Comparison of ENCODE assay signal across 26 cellular contexts in genomic region chr14:33934938-33935337, GRCh38. TPM values are rescaled to one million over a fixed set of nuclear protein-coding genes. Genes with fewer than 3 reads are reported as not detected.
A peak's percentile ranks its signal among the peaks of the same experiment; 100 is the strongest.
DNase-seq lines count a peak whose midpoint lies in the region; ATAC-seq, FAIRE-seq and TF ChIP-seq lines count a peak whose summit lies in the region.
"Had no signal": no experiment of that assay in that cellular context is flagged by ENCODE, and none has a peak within 500 bp of the region (broad histone marks: within the 10 kb centered on the region; RNA-seq: fewer than 3 reads in every experiment).

No MANE protein-coding gene starts in this region.

- H3K4me3 ChIP-seq in HepG2 (replicated peaks in 1 of 3; ENCODE audit: insufficient read depth in 1 of 3, low read depth in 2 of 3, low read length in 3 of 3) (no peak overlapping the region), right lobe of liver (no peak overlapping the region), K562 (no peak overlapping the region), neural progenitor cell (no peak overlapping the region)
- H3K4me3 ChIP-seq: A549; BLaER1 treated with 17β-estradiol and CSF1 and Interleukin-3, amounts not matched to agents 10 nM and 100 nM had no signal

- 53% methylated on average over 5 of the region's 5 CpGs for WGBS in HepG2 (ENCODE audit: low lambda C conversion rate)
- WGBS in right lobe of liver (ENCODE audit: insufficient coverage, low coverage, low lambda C conversion rate, missing lambda C conversion rate) = 86% methylated on average over 5 of the region's 5 CpGs
- 83% methylated on average over 5 of the region's 5 CpGs for WGBS in K562 (ENCODE audit: insufficient coverage, low coverage, missing lambda C conversion rate)

- no peak for TF ChIP-seq EP300 in HepG2 (IDR thresholded peaks at IDR 0.05; ENCODE audit: low read depth in 2 of 2, low read length in 2 of 2)
- TF ChIP-seq EP300 in HepG2 (CRISPR knock-in tag; IDR thresholded peaks at IDR 0.05; ENCODE audit: borderline replicate concordance) = no peak
- no peak for TF ChIP-seq EP300 in K562 (IDR thresholded peaks at IDR 0.05; ENCODE audit: low read length)

- peaks cover 92% of the 10 kb centered on the region for H3F3A ChIP-seq in neural progenitor cell (ENCODE audit: low read depth)

- H3K4me1 ChIP-seq in HepG2 (ENCODE audit: insufficient read depth, low read length) = peaks cover 39% of the 10 kb centered on the region
- H3K4me1 ChIP-seq in right lobe of liver = no peaks in the 10 kb centered on the region
- H3K4me1 ChIP-seq in K562 (replicated peaks in 1 of 2; ENCODE audit: control insufficient read depth in 2 of 2, insufficient read depth in 2 of 2, low read length in 2 of 2) = peaks cover 11 to 48% of the 10 kb centered on the region in 2 experiments; a peak in 4 of 5 replicates
- H3K4me1 ChIP-seq in neural progenitor cell = peaks cover 96% of the 10 kb centered on the region

- in situ Hi-C loops in HepG2 (cut with HindIII; ENCODE audit: extremely low pct_ligation_motif_present, low pct_unique_long_range_greater_than_20kb) (no loop called here), K562 (cut with MboI) (no loop called here)

- H3K79me2 ChIP-seq in HepG2 (ENCODE audit: insufficient read depth, low read length) (peaks cover 2% of the 10 kb centered on the region), K562 (ENCODE audit: control insufficient read depth, insufficient read depth, low read length) (peaks cover 95% of the 10 kb centered on the region), neural progenitor cell (ENCODE audit: low read depth) (peaks cover 95% of the 10 kb centered on the region)

- no peaks in the 10 kb centered on the region for H3K9me1 ChIP-seq in K562 (ENCODE audit: control insufficient read depth, insufficient read depth, low read length)

- H3K4me1 Mint-ChIP-seq in neural progenitor cell = peaks cover 73% of the 10 kb centered on the region
- H3K4me1 Mint-ChIP-seq: CD14-positive monocyte; CD8-positive, alpha-beta memory T cell had no signal

- H3K27me3 ChIP-seq in HepG2 (ENCODE audit: control insufficient read depth in 1 of 2, insufficient read depth in 2 of 2, low read length in 2 of 2) = no peaks in the 10 kb centered on the region
- no peaks in the 10 kb centered on the region for H3K27me3 ChIP-seq in right lobe of liver
- H3K27me3 ChIP-seq in K562 (ENCODE audit: control insufficient read depth in 2 of 2, insufficient read depth in 2 of 2, low read length in 2 of 2) = no peaks in the 10 kb centered on the region
- H3K27me3 ChIP-seq in neural progenitor cell = no peaks in the 10 kb centered on the region
- H3K27me3 ChIP-seq: BE2C; BLaER1 treated with 17β-estradiol and CSF1 and Interleukin-3, amounts not matched to agents 10 nM and 100 nM had no signal

- no peaks in the 10 kb centered on the region for H3K9me3 ChIP-seq in HepG2 (ENCODE audit: low read length)
- H3K9me3 ChIP-seq in right lobe of liver = no peaks in the 10 kb centered on the region
- H3K9me3 ChIP-seq in K562 (replicated peaks; ENCODE audit: control insufficient read depth, insufficient read depth, low read depth, low read length) = no peaks in the 10 kb centered on the region
- H3K9me3 ChIP-seq in neural progenitor cell (ENCODE audit: low read depth) = no peaks in the 10 kb centered on the region
- H3K9me3 ChIP-seq: A549; BE2C; BLaER1 treated with 17β-estradiol and CSF1 and Interleukin-3, amounts not matched to agents 10 nM and 100 nM had no signal

- ATAC-seq in HepG2 (no peak), right lobe of liver (no peak), K562 (no peak)
- ATAC-seq: A549 had no signal

- no peaks in the 10 kb centered on the region for H3K36me3 Mint-ChIP-seq in neural progenitor cell
- H3K36me3 Mint-ChIP-seq: CD14-positive monocyte; CD8-positive, alpha-beta memory T cell had no signal

- POLR2A ChIA-PET in HepG2 (lab: Yijun Ruan, JAX) (no interaction called here), K562 (lab: Yijun Ruan, JAX) (interaction anchor here (1.0 to 1.5 kb wide), 2 partner anchors 13 to 25 kb away, joined by 3 to 8 read pairs; no protein-coding TSS in a partner anchor)

- TF ChIP-seq CTCF in HepG2 (CRISPR knock-in tag; IDR thresholded peaks at IDR 0.05) = no peak
- no peak for TF ChIP-seq CTCF in right lobe of liver (IDR thresholded peaks at IDR 0.05)
- no peak for TF ChIP-seq CTCF in K562 (IDR thresholded peaks at IDR 0.05 in 2 of 3, conservative IDR thresholded peaks at IDR 0.05 in 1 of 3; ENCODE audit: insufficient read depth in 2 of 3, low read depth in 1 of 3, low read length in 3 of 3)
- no peak for TF ChIP-seq CTCF in neural progenitor cell (IDR thresholded peaks at IDR 0.05)

- no peaks in the 10 kb centered on the region for H3K36me3 ChIP-seq in HepG2 (replicated peaks in 1 of 2; ENCODE audit: control insufficient read depth in 1 of 2, insufficient read depth in 2 of 2, low read length in 2 of 2)
- no peaks in the 10 kb centered on the region for H3K36me3 ChIP-seq in right lobe of liver
- H3K36me3 ChIP-seq in K562 (ENCODE audit: control insufficient read depth, insufficient read depth, low read length) = peaks cover 23% of the 10 kb centered on the region
- peaks cover 9% of the 10 kb centered on the region for H3K36me3 ChIP-seq in neural progenitor cell
- H3K36me3 ChIP-seq: BLaER1 treated with 17β-estradiol and CSF1 and Interleukin-3, amounts not matched to agents 10 nM and 100 nM had no signal

- BruUV-seq in HepG2 (replicated peaks; lab: Mats Ljungman, UMichigan) (no TSS peak), K562 (replicated peaks; lab: Mats Ljungman, UMichigan) (no TSS peak)

- no peak overlapping the region for H3K27ac ChIP-seq in HepG2 (ENCODE audit: extremely low read length, insufficient read depth, low read length)
- H3K27ac ChIP-seq in right lobe of liver = no peak overlapping the region
- H3K27ac ChIP-seq in K562 (ENCODE audit: extremely low read depth, low read depth, low read length) = no peak overlapping the region
- peak overlapping the region; percentile 95 for H3K27ac ChIP-seq in neural progenitor cell
- H3K27ac ChIP-seq: A549; BLaER1 treated with 17β-estradiol and CSF1 and Interleukin-3, amounts not matched to agents 10 nM and 100 nM had no signal

- H3K9me3 Mint-ChIP-seq in neural progenitor cell = no peaks in the 10 kb centered on the region
- H3K9me3 Mint-ChIP-seq: CD4-positive, alpha-beta T cell; CD8-positive, alpha-beta memory T cell had no signal

- H2AFZ ChIP-seq in HepG2 (ENCODE audit: low read length) = no peak overlapping the region
- H2AFZ ChIP-seq in K562 (ENCODE audit: low read depth, low read length) = no peak overlapping the region
- no peak overlapping the region for H2AFZ ChIP-seq in neural progenitor cell (replicated peaks)

- no peak for DNase-seq in HepG2 (ENCODE audit: low spot score)
- DNase-seq in right lobe of liver = no peak
- no peak for DNase-seq in K562 (ENCODE audit: extremely low read depth in 1 of 4, low spot score in 3 of 4)
- no peak for DNase-seq in neural progenitor cell (ENCODE audit: low spot score)
- DNase-seq in activated naive CD4-positive, alpha-beta T cell treated with anti-CD3 and anti-CD28 coated beads, Interleukin-2, amount 50 U/mL, for 16 hours = no peak
- DNase-seq in NCI-H446 (lab: John Stamatoyannopoulos, UW) = no peak
- DNase-seq in NAMALWA (ENCODE audit: low spot score) = no peak
- DNase-seq: 8988T; ACHN; AML-193; BE2C; CD4-positive, alpha-beta T cell; CD8-positive, alpha-beta memory T cell; DMS 273 treated with DMSO at 0.1 percent for 48 hours; DMS79; EL; GDM1; GOT3; H7; HCEC 1CT had no signal

- no peak for FAIRE-seq in HepG2 (lab: Jason Lieb, UNC)
- no peak for FAIRE-seq in K562 (lab: Jason Lieb, UNC)
- FAIRE-seq: A549, D721Med, GM12891, GM18507 had no signal

- H4K20me1 ChIP-seq in HepG2 (ENCODE audit: insufficient read depth, low read length) = no peaks in the 10 kb centered on the region; the same call in 1 of the 2 replicates
- peaks cover 6% of the 10 kb centered on the region; the same call in 1 of the 2 replicates for H4K20me1 ChIP-seq in K562 (replicated peaks; ENCODE audit: control insufficient read depth, insufficient read depth, low read length)
- H4K20me1 ChIP-seq in neural progenitor cell (ENCODE audit: low read depth) = peaks cover 30% of the 10 kb centered on the region
- H4K20me1 ChIP-seq: BLaER1 treated with 17β-estradiol and CSF1 and Interleukin-3, amounts not matched to agents 10 nM and 100 nM had no signal

- H3K4me2 ChIP-seq in HepG2 (ENCODE audit: low read depth, low read length) (no peak overlapping the region), K562 (ENCODE audit: insufficient read depth, low read length) (no peak overlapping the region), neural progenitor cell (peak overlapping the region; percentile 79)
- H3K4me2 ChIP-seq: A549; BLaER1 treated with 17β-estradiol and CSF1 and Interleukin-3, amounts not matched to agents 10 nM and 100 nM had no signal

- peaks cover 3% of the 10 kb centered on the region for H3K27me3 Mint-ChIP-seq in neural progenitor cell (ENCODE audit: insufficient read depth, low read depth)
- H3K27me3 Mint-ChIP-seq: CD4-positive, alpha-beta T cell; CD8-positive, alpha-beta memory T cell had no signal

- TF ChIP-seq POLR2A in HepG2 (IDR thresholded peaks at IDR 0.05; ENCODE audit: insufficient read depth in 1 of 2, low read depth in 2 of 2, low read length in 2 of 2) = no peak
- TF ChIP-seq POLR2A in right lobe of liver (IDR thresholded peaks at IDR 0.05) = no peak
- no peak for TF ChIP-seq POLR2A in K562 (conservative IDR thresholded peaks at IDR 0.05)

- H3K9ac ChIP-seq in HepG2 (ENCODE audit: insufficient read depth, low read depth, low read length) (no peak overlapping the region), K562 (ENCODE audit: insufficient read depth in 1 of 2, low read depth in 2 of 2, low read length in 2 of 2) (no peak overlapping the region), neural progenitor cell (no peak overlapping the region)
- H3K9ac ChIP-seq: BLaER1 treated with 17β-estradiol and CSF1 and Interleukin-3, amounts not matched to agents 10 nM and 100 nM had no signal

- TF ChIP-seq RAD21 in HepG2 (CRISPR knock-in tag; IDR thresholded peaks at IDR 0.05) (no peak), K562 (CRISPR knock-in tag; conservative IDR thresholded peaks at IDR 0.05 in 1 of 2, IDR thresholded peaks at IDR 0.05 in 1 of 2) (no peak)

- CTCF ChIA-PET in HepG2 (lab: Yijun Ruan, JAX; ENCODE audit: low intra/inter-chr PET ratio, low total read pairs) (no interaction called here), K562 (lab: Yijun Ruan, JAX; ENCODE audit: low intra/inter-chr PET ratio) (no interaction called here)

- H3K4me3 Mint-ChIP-seq in neural progenitor cell = no peak overlapping the region
- H3K4me3 Mint-ChIP-seq: CD14-positive monocyte; CD4-positive, alpha-beta T cell; CD8-positive, alpha-beta memory T cell had no signal

- intact Hi-C loops in HepG2 (cut with micrococcal nuclease; ENCODE audit: unreplicated experiment) (no loop called here), right lobe of liver (cut with DNase I) (no loop called here), K562 (cut with micrococcal nuclease) (no loop called here)

- no peak overlapping the region for H3K27ac Mint-ChIP-seq in neural progenitor cell
- H3K27ac Mint-ChIP-seq: CD14-positive monocyte; CD4-positive, alpha-beta T cell had no signal

RNA-seq across cellular contexts. Expression of gene EGLN3, which starts 15.9 kb away (rescaled TPM):
- 0.18 TPM in 2 replicates for total RNA-seq in HepG2 (2016; rRNA removed; fragmentation: Illumina TruSeq; extraction: Trizol)
- not detected in 2 replicates for total RNA-seq in HepG2 (2016; cell fraction: cytosol; rRNA removed; fragmentation: Illumina TruSeq; extraction: Trizol; ENCODE audit: low read depth)
- 0.13 and 0.39 TPM in 2 replicates for total RNA-seq in HepG2 (2016; cell fraction: insoluble cytoplasmic fraction; rRNA removed; fragmentation: Illumina TruSeq; extraction: Trizol)
- 0.07 and 0.12 TPM in 2 replicates for total RNA-seq in HepG2 (2016; cell fraction: membrane; rRNA removed; fragmentation: Illumina TruSeq; extraction: Trizol)
- not detected in 2 replicates for total RNA-seq in HepG2 (2016; cell fraction: nucleus; rRNA removed; fragmentation: Illumina TruSeq; extraction: Trizol)
- 27.3 and 30.1 TPM in 2 replicates for polyA plus RNA-seq in HepG2 (2011; rRNA removed)
- polyA plus RNA-seq in HepG2 (2011; cell fraction: cytosol; rRNA removed) = 13.7 and 27.8 TPM in 2 replicates
- polyA plus RNA-seq in HepG2 (2011; cell fraction: nucleus; rRNA removed) = 14.1 and 18.4 TPM in 2 replicates
- polyA plus RNA-seq in HepG2 (2012) = 89.8 and 101 TPM in 2 replicates
- not detected in 2 replicates for polyA plus RNA-seq in HepG2 (2016; cell fraction: cytosol; fragmentation: Illumina TruSeq; extraction: Trizol; ENCODE audit: low read depth)
- polyA plus RNA-seq in HepG2 (2016; cell fraction: insoluble cytoplasmic fraction; fragmentation: Illumina TruSeq; extraction: Trizol; ENCODE audit: low read depth) = 0.11 and 0.19 TPM in 2 replicates
- 0.17 TPM in 1 of 2 replicates, not detected in the other for polyA plus RNA-seq in HepG2 (2016; cell fraction: membrane; fragmentation: Illumina TruSeq; extraction: Trizol; ENCODE audit: low read depth)
- polyA plus RNA-seq in HepG2 (2016; cell fraction: nucleus; fragmentation: Illumina TruSeq; extraction: Trizol; ENCODE audit: insufficient read depth, low read depth) = not detected in 2 replicates
- 8.9 and 29.0 TPM in 2 replicates for polyA minus RNA-seq in HepG2 (2011; rRNA and poly(A)+ RNA removed; ENCODE audit: low replicate concordance)
- 24.4 and 43.2 TPM in 2 replicates for polyA minus RNA-seq in HepG2 (2011; cell fraction: cytosol; rRNA and poly(A)+ RNA removed)
- 23.8 and 49.0 TPM in 2 replicates for polyA minus RNA-seq in HepG2 (2011; cell fraction: nucleus; rRNA and poly(A)+ RNA removed)
- total RNA-seq in right lobe of liver = 10 to 100 TPM in 1 of 6 experiments, 1 to 10 TPM in 5; 1.9 to 25.4 (median 2.1) TPM
- total RNA-seq in K562 (2011; cell fraction: chromatin; rRNA removed; ENCODE audit: low replicate concordance) = 57.3 and 84.8 TPM in 2 replicates
- total RNA-seq in K562 (2011; cell fraction: nucleolus; rRNA removed) = 43.2 and 49.0 TPM in 2 replicates
- total RNA-seq in K562 (2011; cell fraction: nucleoplasm; rRNA removed) = 64.0 and 78.9 TPM in 2 replicates
- total RNA-seq in K562 (2014; rRNA removed) = 5.8 and 9.4 TPM in 2 replicates
- total RNA-seq in K562 (2014; rRNA removed; fragmentation: Illumina TruSeq; extraction: Trizol) = 11.0 and 12.7 TPM in 2 replicates
- 3.0 and 3.9 TPM in 2 replicates for total RNA-seq in K562 (2015; rRNA removed; fragmentation: Illumina TruSeq; extraction: Trizol)
- total RNA-seq in K562 (2021) = 11.5 and 13.0 TPM in 2 replicates
- polyA plus RNA-seq in K562 (2011; rRNA removed) = 49.5 and 87.6 TPM in 2 replicates
- 23.6 and 30.2 TPM in 2 replicates for polyA plus RNA-seq in K562 (2011; cell fraction: cytosol; rRNA removed)
- polyA plus RNA-seq in K562 (2011; cell fraction: nucleus; rRNA removed) = 40.3 and 50.5 TPM in 2 replicates
- polyA plus RNA-seq in K562 (2012) = 8.2 and 20.2 TPM in 2 replicates
- 11.4 and 15.0 TPM in 2 replicates for polyA plus RNA-seq in K562 (2014; fragmentation: Illumina TruSeq; extraction: Trizol)
- 1 to 10 TPM; 2.5 to 3.0 TPM for polyA plus RNA-seq in K562 (2014; fragmentation: Nextera tagmentation; extraction: Ambion mirVana)
- polyA plus RNA-seq in K562 (2014; rRNA removed) = 5.3 and 6.7 TPM in 2 replicates
- 68.1 and 110 TPM in 2 replicates for polyA minus RNA-seq in K562 (2011; rRNA and poly(A)+ RNA removed)
- 30.3 and 62.4 TPM in 2 replicates for polyA minus RNA-seq in K562 (2011; cell fraction: cytosol; rRNA and poly(A)+ RNA removed)
- 57.8 and 58.2 TPM in 2 replicates for polyA minus RNA-seq in K562 (2011; cell fraction: nucleus; rRNA and poly(A)+ RNA removed)
- total RNA-seq in neural progenitor cell (ENCODE audit: low replicate concordance) = 65.0 and 73.5 TPM in 2 replicates

Comparison
In these comparisons a context has a peak if more than half of its experiments do, and no peak if none do; other contexts are left out.
1. Of the 241 proteins assayed by ChIP-seq in both HepG2 and K562: peak only in HepG2: ZKSCAN8; only in K562: ADNP and KDM1A; in both: none; in neither: 238.